ENCODE assay signal across 1 cellular context in the genomic region with DNA sequence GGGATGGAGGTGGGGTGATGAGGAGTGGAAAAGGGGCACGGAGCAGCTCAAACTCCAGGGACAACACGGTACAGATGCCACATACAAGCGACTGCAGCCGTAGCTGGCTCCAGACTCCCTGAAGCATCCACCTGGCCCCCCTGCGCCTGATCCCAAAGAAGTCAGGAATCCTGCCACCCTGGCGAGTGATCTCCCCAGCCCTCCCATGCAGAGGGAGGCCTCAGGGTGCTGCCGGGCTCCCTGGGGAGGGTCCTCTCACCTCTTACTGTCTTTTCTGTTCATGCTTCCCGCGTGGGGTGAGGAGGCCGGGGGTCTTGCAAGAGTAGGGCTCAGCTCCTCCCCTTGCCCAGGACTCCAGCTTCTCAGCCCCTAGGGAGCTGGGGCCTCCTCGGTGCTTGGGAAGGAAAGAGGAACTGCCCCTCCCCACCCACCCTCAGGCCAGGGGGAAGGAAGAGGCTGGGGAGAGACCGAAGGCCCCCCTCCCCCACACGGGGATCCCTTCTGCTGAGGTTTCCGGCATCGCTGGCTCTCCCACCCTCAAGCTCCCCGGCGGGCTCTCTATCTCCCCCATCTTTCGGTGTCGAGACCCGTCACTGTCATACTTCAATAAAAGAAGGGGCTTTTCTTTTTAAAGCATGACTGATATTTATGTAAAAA.
TF ChIP-seq lines count a peak whose summit lies in the region.

TSS of gene RASGRP4 (minus strand) at position 410 of the 657 bp plus-strand sequence. CDS start at position 282, 128 bp downstream.

TF ChIP-seq in K562, 482 proteins besides CTCF, POLR2A, EP300 and RAD21 (continued from another document and continues in another):
- TF ChIP-seq CHD4 (IDR thresholded peaks at IDR 0.05; ENCODE audit: insufficient read depth, insufficient replicate concordance, low read depth, low read length, poor library complexity, severe bottlenecking) (peak; percentile 49), RCOR1 (IDR thresholded peaks at IDR 0.05; ENCODE audit: borderline replicate concordance in 1 of 2, low read depth in 2 of 2, low read length in 2 of 2) (peak in 1 of 2 experiments; percentile 41; a peak in 1 of 4 replicates), ZNF197 (CRISPR knock-in tag; IDR thresholded peaks at IDR 0.05; ENCODE audit: low read depth) (no peak), ZFP36 (IDR thresholded peaks at IDR 0.05; ENCODE audit: low read depth, low read length, partially characterized antibody) (no peak), ZNF239 (CRISPR knock-in tag; IDR thresholded peaks at IDR 0.05) (no peak), GABPB2 (CRISPR knock-in tag; conservative IDR thresholded peaks at IDR 0.05) (no peak), USF2 (CRISPR knock-in tag; IDR thresholded peaks at IDR 0.05) (no peak), CEBPG (CRISPR knock-in tag; IDR thresholded peaks at IDR 0.05) (no peak), CEBPG (tag; conservative IDR thresholded peaks at IDR 0.05 in 1 of 2, IDR thresholded peaks at IDR 0.05 in 1 of 2) (no peak), CTCFL (IDR thresholded peaks at IDR 0.05; ENCODE audit: borderline replicate concordance, insufficient read depth, low read depth, low read length, poor library complexity, severe bottlenecking) (no peak), HINFP (tag; conservative IDR thresholded peaks at IDR 0.05; ENCODE audit: low read depth) (no peak), ILK (tag; IDR thresholded peaks at IDR 0.05; ENCODE audit: borderline replicate concordance, low read depth) (no peak), MEIS2 (IDR thresholded peaks at IDR 0.05; ENCODE audit: partially characterized antibody) (no peak), GABPB1 (CRISPR knock-in tag; IDR thresholded peaks at IDR 0.05) (peak; percentile 53; the same call in 1 of the 2 replicates), MAZ (CRISPR knock-in tag; conservative IDR thresholded peaks at IDR 0.05 in 1 of 2, IDR thresholded peaks at IDR 0.05 in 1 of 2) (peak in 1 of 2 experiments; percentile 53; a peak in 1 of 4 replicates), ZNF311 (CRISPR knock-in tag; IDR thresholded peaks at IDR 0.05) (no peak), KDM5B (IDR thresholded peaks at IDR 0.05; ENCODE audit: insufficient replicate concordance, low read depth, low read length) (no peak), ZNF551 (CRISPR knock-in tag; IDR thresholded peaks at IDR 0.05) (no peak), ZBTB8A (IDR thresholded peaks at IDR 0.05; ENCODE audit: partially characterized antibody) (no peak), TCF3 (CRISPR knock-in tag; IDR thresholded peaks at IDR 0.05) (no peak), ZBTB7A (IDR thresholded peaks at IDR 0.05; ENCODE audit: borderline replicate concordance, control insufficient read depth, low read depth, low read length) (peak; percentile 90), MGA (IDR thresholded peaks at IDR 0.05) (no peak), GTF2F1 (IDR thresholded peaks at IDR 0.05; ENCODE audit: low read depth, low read length) (no peak), ASH1L (IDR thresholded peaks at IDR 0.05; ENCODE audit: borderline replicate concordance, low read depth, partially characterized antibody) (no peak), FOXA1 (IDR thresholded peaks at IDR 0.05; ENCODE audit: borderline replicate concordance) (no peak), NFE2L1 (tag; IDR thresholded peaks at IDR 0.05; ENCODE audit: borderline replicate concordance, low read depth) (no peak), YY1 (IDR thresholded peaks at IDR 0.05; ENCODE audit: borderline replicate concordance in 1 of 3, control insufficient read depth in 1 of 3, extremely low read depth in 1 of 3, insufficient read depth in 3 of 3, insufficient read length in 1 of 3, insufficient replicate concordance in 2 of 3, low read depth in 1 of 3, low read length in 2 of 3) (peak in 1 of 3 experiments; percentile 19), KAT2B (IDR thresholded peaks at IDR 0.05; ENCODE audit: low read depth, low read length) (no peak), ZNF3 (CRISPR knock-in tag; IDR thresholded peaks at IDR 0.05) (no peak)
- TF ChIP-seq, protein P1, sequence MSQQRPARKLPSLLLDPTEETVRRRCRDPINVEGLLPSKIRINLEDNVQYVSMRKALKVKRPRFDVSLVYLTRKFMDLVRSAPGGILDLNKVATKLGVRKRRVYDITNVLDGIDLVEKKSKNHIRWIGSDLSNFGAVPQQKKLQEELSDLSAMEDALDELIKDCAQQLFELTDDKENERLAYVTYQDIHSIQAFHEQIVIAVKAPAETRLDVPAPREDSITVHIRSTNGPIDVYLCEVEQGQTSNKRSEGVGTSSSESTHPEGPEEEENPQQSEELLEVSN (IDR thresholded peaks at IDR 0.05; ENCODE audit: borderline replicate concordance in 1 of 2, extremely low read depth in 1 of 2, insufficient read depth in 1 of 2, insufficient read length in 1 of 2, low read depth in 1 of 2, low read length in 1 of 2, poor library complexity in 1 of 2, severe bottlenecking in 1 of 2), result peak in 1 of 2 experiments; percentile 16
- TF ChIP-seq, protein P2, sequence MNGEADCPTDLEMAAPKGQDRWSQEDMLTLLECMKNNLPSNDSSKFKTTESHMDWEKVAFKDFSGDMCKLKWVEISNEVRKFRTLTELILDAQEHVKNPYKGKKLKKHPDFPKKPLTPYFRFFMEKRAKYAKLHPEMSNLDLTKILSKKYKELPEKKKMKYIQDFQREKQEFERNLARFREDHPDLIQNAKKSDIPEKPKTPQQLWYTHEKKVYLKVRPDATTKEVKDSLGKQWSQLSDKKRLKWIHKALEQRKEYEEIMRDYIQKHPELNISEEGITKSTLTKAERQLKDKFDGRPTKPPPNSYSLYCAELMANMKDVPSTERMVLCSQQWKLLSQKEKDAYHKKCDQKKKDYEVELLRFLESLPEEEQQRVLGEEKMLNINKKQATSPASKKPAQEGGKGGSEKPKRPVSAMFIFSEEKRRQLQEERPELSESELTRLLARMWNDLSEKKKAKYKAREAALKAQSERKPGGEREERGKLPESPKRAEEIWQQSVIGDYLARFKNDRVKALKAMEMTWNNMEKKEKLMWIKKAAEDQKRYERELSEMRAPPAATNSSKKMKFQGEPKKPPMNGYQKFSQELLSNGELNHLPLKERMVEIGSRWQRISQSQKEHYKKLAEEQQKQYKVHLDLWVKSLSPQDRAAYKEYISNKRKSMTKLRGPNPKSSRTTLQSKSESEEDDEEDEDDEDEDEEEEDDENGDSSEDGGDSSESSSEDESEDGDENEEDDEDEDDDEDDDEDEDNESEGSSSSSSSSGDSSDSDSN (IDR thresholded peaks at IDR 0.05; ENCODE audit: borderline replicate concordance in 1 of 2, low read depth in 2 of 2, low read length in 2 of 2), result 0 out of 4 replicates have a peak, but pooled peaks have one; percentile 18 to 25
- TF ChIP-seq, protein P3, sequence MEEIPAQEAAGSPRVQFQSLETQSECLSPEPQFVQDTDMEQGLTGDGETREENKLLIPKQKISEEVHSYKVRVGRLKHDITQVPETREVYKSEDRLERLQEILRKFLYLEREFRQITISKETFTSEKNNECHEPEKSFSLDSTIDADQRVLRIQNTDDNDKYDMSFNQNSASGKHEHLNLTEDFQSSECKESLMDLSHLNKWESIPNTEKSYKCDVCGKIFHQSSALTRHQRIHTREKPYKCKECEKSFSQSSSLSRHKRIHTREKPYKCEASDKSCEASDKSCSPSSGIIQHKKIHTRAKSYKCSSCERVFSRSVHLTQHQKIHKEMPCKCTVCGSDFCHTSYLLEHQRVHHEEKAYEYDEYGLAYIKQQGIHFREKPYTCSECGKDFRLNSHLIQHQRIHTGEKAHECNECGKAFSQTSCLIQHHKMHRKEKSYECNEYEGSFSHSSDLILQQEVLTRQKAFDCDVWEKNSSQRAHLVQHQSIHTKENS (CRISPR knock-in tag; IDR thresholded peaks at IDR 0.05), result no peak
